Comparison of ENCODE assay signal across 16 cellular contexts in genomic region chr14:64232944-64233343, GRCh38.
A peak's percentile ranks its signal among the peaks of the same experiment; 100 is the strongest.
DNase-seq lines count a peak whose midpoint lies in the region; ATAC-seq, FAIRE-seq and TF ChIP-seq lines count a peak whose summit lies in the region.
"Had no signal": no experiment of that assay in that cellular context is flagged by ENCODE, and none has a peak within 500 bp of the region (broad histone marks: within the 10 kb centered on the region; RNA-seq: fewer than 3 reads in every experiment).

No MANE protein-coding gene starts in this region.

- no peaks in the 10 kb centered on the region for H3K9me3 ChIP-seq in BLaER1 treated with 17β-estradiol and CSF1 and Interleukin-3, amounts not matched to agents 10 nM and 100 nM (replicated peaks in 1 of 11)
- H3K9me3 ChIP-seq in OCI-LY1 (ENCODE audit: low read length), result no peaks in the 10 kb centered on the region
- H3K9me3 ChIP-seq in pancreas, result no peaks in the 10 kb centered on the region
- H3K9me3 ChIP-seq: esophagus muscularis mucosa had no signal

- H3K4me3 ChIP-seq in BLaER1 treated with 17β-estradiol and CSF1 and Interleukin-3, amounts not matched to agents 10 nM and 100 nM, result no peak overlapping the region
- H3K4me3 ChIP-seq in OCI-LY1 (ENCODE audit: low read depth, low read length, poor library complexity, severe bottlenecking) (peak overlapping the region; percentile 72), brain microvascular endothelial cell (ENCODE audit: low read depth, low read length) (no peak overlapping the region), pancreas (no peak overlapping the region)
- H3K4me3 ChIP-seq: dorsolateral prefrontal cortex, esophagus muscularis mucosa had no signal

- peaks cover 44 to 57% (median 50%) of the 10 kb centered on the region in 10 experiments for H3K4me1 ChIP-seq in BLaER1 treated with 17β-estradiol and CSF1 and Interleukin-3, amounts not matched to agents 10 nM and 100 nM
- H3K4me1 ChIP-seq in OCI-LY1 (ENCODE audit: insufficient read depth, low read length, severe bottlenecking) (peaks cover 96% of the 10 kb centered on the region), pancreas (no peaks in the 10 kb centered on the region)

- peaks cover 0 to 45% (median 10%) of the 10 kb centered on the region in 11 experiments; a peak in 12 of 22 replicates for H3K27me3 ChIP-seq in BLaER1 treated with 17β-estradiol and CSF1 and Interleukin-3, amounts not matched to agents 10 nM and 100 nM
- H3K27me3 ChIP-seq in OCI-LY1 (ENCODE audit: insufficient read depth, low read length) (no peaks in the 10 kb centered on the region), brain microvascular endothelial cell (replicated peaks) (no peaks in the 10 kb centered on the region), pancreas (no peaks in the 10 kb centered on the region)
- H3K27me3 ChIP-seq: dorsolateral prefrontal cortex, esophagus muscularis mucosa had no signal

- no peaks in the 10 kb centered on the region for H3K9me3 Mint-ChIP-seq in osteocyte (ENCODE audit: unreplicated experiment)
- H3K9me3 Mint-ChIP-seq in activated naive CD4-positive, alpha-beta T cell treated with anti-CD3 and anti-CD28 coated beads for 36 hours, result no peaks in the 10 kb centered on the region
- H3K9me3 Mint-ChIP-seq: WTC11 had no signal

- no peaks in the 10 kb centered on the region for H3K9me2 ChIP-seq in OCI-LY1 (ENCODE audit: low read depth, low read length)

- WGBS in pancreas, 2 donors, result 80 to 88% methylated on average over 9 of the region's 9 CpGs

- H3K27ac Mint-ChIP-seq in osteocyte (ENCODE audit: unreplicated experiment), result peak overlapping the region; percentile 80
- H3K27ac Mint-ChIP-seq in activated naive CD4-positive, alpha-beta T cell treated with anti-CD3 and anti-CD28 coated beads for 36 hours, result no peak overlapping the region
- H3K27ac Mint-ChIP-seq: activated CD8-positive, alpha-beta memory T cell treated with anti-CD3 and anti-CD28 coated beads, Interleukin-2, amount 10 ng/mL, durations not matched to agents 7 days and 5 days had no signal

- H2AFZ ChIP-seq in OCI-LY1 (ENCODE audit: low read length), result no peak overlapping the region

- peaks cover 50% of the 10 kb centered on the region for H3K4me1 Mint-ChIP-seq in osteocyte (ENCODE audit: unreplicated experiment)
- H3K4me1 Mint-ChIP-seq in activated naive CD4-positive, alpha-beta T cell treated with anti-CD3 and anti-CD28 coated beads for 36 hours (ENCODE audit: low read depth), result peaks cover 8% of the 10 kb centered on the region
- H3K4me1 Mint-ChIP-seq: WTC11 had no signal

- no peak overlapping the region for H3K4me3 Mint-ChIP-seq in osteocyte (ENCODE audit: unreplicated experiment)
- no peak overlapping the region for H3K4me3 Mint-ChIP-seq in activated naive CD4-positive, alpha-beta T cell treated with anti-CD3 and anti-CD28 coated beads for 36 hours
- H3K4me3 Mint-ChIP-seq: activated CD8-positive, alpha-beta memory T cell treated with anti-CD3 and anti-CD28 coated beads, Interleukin-2, amount 10 ng/mL, durations not matched to agents 7 days and 5 days; WTC11 had no signal

- CTCF ChIA-PET in RWPE1 (lab: Yijun Ruan, JAX), result no interaction called here
- CTCF ChIA-PET in activated naive CD4-positive, alpha-beta T cell treated with anti-CD3 and anti-CD28 coated beads for 36 hours (lab: Charles Lee), result no interaction called here

- FAIRE-seq in pancreas (lab: Jason Lieb, UNC), result no peak

- in situ Hi-C loops in brain microvascular endothelial cell (cut with HindIII; ENCODE audit: low pct_ligation_motif_present, low sequenced_read_pairs), result no loop called here

- H3K36me3 ChIP-seq in BLaER1 treated with 17β-estradiol and CSF1 and Interleukin-3, amounts not matched to agents 10 nM and 100 nM, result peaks cover 0 to 14% (median 8%) of the 10 kb centered on the region in 11 experiments; a peak in 11 of 22 replicates
- peaks cover 51% of the 10 kb centered on the region for H3K36me3 ChIP-seq in OCI-LY1 (ENCODE audit: insufficient read depth, low read length)
- no peaks in the 10 kb centered on the region for H3K36me3 ChIP-seq in brain microvascular endothelial cell (replicated peaks)
- H3K36me3 ChIP-seq in pancreas, result peaks cover 0 to 14% (median 0%) of the 10 kb centered on the region in 3 donors

- POLR2A ChIA-PET in RWPE1 (lab: Yijun Ruan, JAX; ENCODE audit: low non-redundant PET), result no interaction called here

- TF ChIP-seq CTCF in OCI-LY1 (IDR thresholded peaks at IDR 0.05; ENCODE audit: low read length) (no peak), brain microvascular endothelial cell (IDR thresholded peaks at IDR 0.05; ENCODE audit: low read depth, low read length, missing control alignments) (no peak), osteocyte (IDR thresholded peaks at IDR 0.05) (no peak), RWPE1 (conservative IDR thresholded peaks at IDR 0.05; ENCODE audit: low read depth) (no peak), pancreas (IDR thresholded peaks at IDR 0.05) (no peak)

- DNase-seq in brain microvascular endothelial cell (no peak), osteocyte (ENCODE audit: extremely low spot score, unreplicated experiment) (no peak), RWPE1 (ENCODE audit: low spot score) (no peak), pancreas (no peak)
- no peak for DNase-seq in activated naive CD4-positive, alpha-beta T cell treated with anti-CD3 and anti-CD28 coated beads for 36 hours
- DNase-seq: activated gamma-delta T cell treated with Interleukin-2 at 50 U/mL for 16 hours, dorsolateral prefrontal cortex, KG1, NCI-H1092 treated with DMSO at 0.1 percent for 48 hours, NCI-H2171, NCI-H82 had no signal

- H3F3A ChIP-seq in OCI-LY1 (ENCODE audit: insufficient read depth, low read length), result peaks cover 3% of the 10 kb centered on the region; the same call in 1 of the 2 replicates

- peaks cover 14% of the 10 kb centered on the region for H3K27me3 Mint-ChIP-seq in osteocyte (ENCODE audit: unreplicated experiment)
- H3K27me3 Mint-ChIP-seq in activated naive CD4-positive, alpha-beta T cell treated with anti-CD3 and anti-CD28 coated beads for 36 hours (ENCODE audit: low read depth), result no peaks in the 10 kb centered on the region

- intact Hi-C loops in pancreas (cut with DNase I), result no loop called here
- intact Hi-C loops in activated naive CD4-positive, alpha-beta T cell treated with anti-CD3 and anti-CD28 coated beads for 36 hours (cut with micrococcal nuclease), result no loop called here

- no peak overlapping the region; a peak in 1 of 22 replicates for H3K9ac ChIP-seq in BLaER1 treated with 17β-estradiol and CSF1 and Interleukin-3, amounts not matched to agents 10 nM and 100 nM
- H3K9ac ChIP-seq in OCI-LY1 (ENCODE audit: low read length), result peak overlapping the region; percentile 87

- H3K79me2 ChIP-seq in OCI-LY1 (ENCODE audit: insufficient read depth, low read length), result peaks cover 58% of the 10 kb centered on the region

- H3K27ac ChIP-seq in BLaER1 treated with 17β-estradiol and CSF1 and Interleukin-3, amounts not matched to agents 10 nM and 100 nM, result peak overlapping the region in 9 of 11 experiments; percentile 11 to 65 (median 45); a peak in 16 of 22 replicates
- H3K27ac ChIP-seq in OCI-LY1 (ENCODE audit: low read depth, low read length, poor library complexity, severe bottlenecking) (peak overlapping the region; percentile 99), brain microvascular endothelial cell (peak overlapping the region; percentile 63), RWPE1 (no peak overlapping the region), pancreas (no peak overlapping the region)
- H3K27ac ChIP-seq: dorsolateral prefrontal cortex, esophagus muscularis mucosa had no signal

- no peak for ATAC-seq in pancreas
- ATAC-seq: WTC11 had no signal

- peak overlapping the region; percentile 48 to 83 (median 73) for H3K4me2 ChIP-seq in BLaER1 treated with 17β-estradiol and CSF1 and Interleukin-3, amounts not matched to agents 10 nM and 100 nM
- peak overlapping the region; percentile 93 for H3K4me2 ChIP-seq in OCI-LY1 (ENCODE audit: low read length)

- peaks cover 0 to 15% (median 0%) of the 10 kb centered on the region in 11 experiments; a peak in 7 of 22 replicates for H4K20me1 ChIP-seq in BLaER1 treated with 17β-estradiol and CSF1 and Interleukin-3, amounts not matched to agents 10 nM and 100 nM
- H4K20me1 ChIP-seq in OCI-LY1 (ENCODE audit: insufficient read depth, low read length), result no peaks in the 10 kb centered on the region

- peaks cover 3% of the 10 kb centered on the region for H3K36me3 Mint-ChIP-seq in osteocyte (ENCODE audit: unreplicated experiment)
- H3K36me3 Mint-ChIP-seq in activated naive CD4-positive, alpha-beta T cell treated with anti-CD3 and anti-CD28 coated beads for 36 hours (ENCODE audit: low read depth), result peaks cover 2% of the 10 kb centered on the region

Comparison
In these comparisons a context has a peak if more than half of its experiments do, and no peak if none do; other contexts are left out.
1. H3K27ac ChIP-seq: peak in BLaER1 treated with 17β-estradiol and CSF1 and Interleukin-3, amounts not matched to agents 10 nM and 100 nM (9 of 11), OCI-LY1 (single experiment) and brain microvascular endothelial cell (single experiment); none in RWPE1 (single experiment) and pancreas (0 of 4).